11 cellular contexts compared by ENCODE assay signal in genomic region chr9:84597131-84597530, GRCh38.
DNase-seq lines count a peak whose midpoint lies in the region; ATAC-seq, FAIRE-seq and TF ChIP-seq lines count a peak whose summit lies in the region.
"Had no signal": no experiment of that assay in that cellular context is flagged by ENCODE, and none has a peak within 500 bp of the region (broad histone marks: within the 10 kb centered on the region; RNA-seq: fewer than 3 reads in every experiment).

No MANE protein-coding gene starts in this region.

- H3K27me3 ChIP-seq in small intestine (ENCODE audit: control insufficient read depth in 2 of 2, insufficient read depth in 2 of 2, low read length in 2 of 2) (no peaks in the 10 kb centered on the region), esophagus squamous epithelium (no peaks in the 10 kb centered on the region)

- no peak for TF ChIP-seq POLR2A in esophagus squamous epithelium (IDR thresholded peaks at IDR 0.05)

- DNase-seq in EL (peak; percentile 1), NOMO-1 (lab: John Stamatoyannopoulos, UW; ENCODE audit: unreplicated experiment in 2 of 2) (peak; percentile 71 to 81), foreskin fibroblast (no peak), small intestine (no peak), cerebellar cortex (ENCODE audit: low spot score) (no peak), esophagus squamous epithelium (lab: John Stamatoyannopoulos, UW) (no peak)
- DNase-seq: stimulated activated naive CD4-positive, alpha-beta T cell treated with Interleukin-2 at 50 U/mL for 16 hours had no signal

- H3K36me3 ChIP-seq in small intestine (ENCODE audit: control insufficient read depth in 2 of 2, insufficient read depth in 2 of 2, low read length in 2 of 2) (no peaks in the 10 kb centered on the region), esophagus squamous epithelium (no peaks in the 10 kb centered on the region)

- intact Hi-C loops in esophagus squamous epithelium (cut with DNase I), result no loop called here

- peak; percentile 96 for ATAC-seq in GM19351 (IDR thresholded peaks at IDR 0.05; ENCODE audit: unreplicated experiment)
- ATAC-seq in HG02981 (IDR thresholded peaks at IDR 0.05; ENCODE audit: unreplicated experiment), result peak; percentile 90

- H3K9me3 ChIP-seq in small intestine (ENCODE audit: control insufficient read depth, low read depth) (no peaks in the 10 kb centered on the region), esophagus squamous epithelium (no peaks in the 10 kb centered on the region)

- WGBS in small intestine, 3 donors, result 38 to 47% (median 40%) methylated on average over 2 of the region's 2 CpGs
- 22 to 24% methylated on average over 2 of the region's 2 CpGs for WGBS in esophagus squamous epithelium, 2 donors

- FAIRE-seq in small intestine (lab: Jason Lieb, UNC), result no peak
- FAIRE-seq: islet of Langerhans had no signal

- H3K27ac ChIP-seq in small intestine (ENCODE audit: low read depth in 1 of 2, low read length in 1 of 2), result no peak overlapping the region
- no peak overlapping the region for H3K27ac ChIP-seq in esophagus squamous epithelium
- H3K27ac ChIP-seq: C4-2B had no signal

- TF ChIP-seq CTCF in foreskin fibroblast (IDR thresholded peaks at IDR 0.05; ENCODE audit: low read depth, low read length), result no peak
- TF ChIP-seq CTCF in esophagus squamous epithelium (IDR thresholded peaks at IDR 0.05), result no peak

- H3K4me1 ChIP-seq in small intestine (ENCODE audit: control insufficient read depth in 2 of 2, insufficient read depth in 1 of 2, low read depth in 1 of 2, low read length in 1 of 2) (no peaks in the 10 kb centered on the region), esophagus squamous epithelium (peaks cover 0 to 35% (median 7%) of the 10 kb centered on the region in 3 donors)

- H3K4me3 ChIP-seq in foreskin fibroblast (ENCODE audit: low read depth in 1 of 2, low read length in 2 of 2), result no peak overlapping the region
- no peak overlapping the region for H3K4me3 ChIP-seq in small intestine (ENCODE audit: low read depth in 1 of 2, low read length in 2 of 2)
- H3K4me3 ChIP-seq in esophagus squamous epithelium, result no peak overlapping the region

Comparison
In these comparisons a context has a peak if more than half of its experiments do, and no peak if none do; other contexts are left out.
1. DNase-seq: peak in EL (single experiment) and NOMO-1 (2 of 2); none in foreskin fibroblast (0 of 2), small intestine (single experiment), cerebellar cortex (single experiment) and esophagus squamous epithelium (single experiment).